ENCODE assay signal across 1 cellular context in the genomic region with DNA sequence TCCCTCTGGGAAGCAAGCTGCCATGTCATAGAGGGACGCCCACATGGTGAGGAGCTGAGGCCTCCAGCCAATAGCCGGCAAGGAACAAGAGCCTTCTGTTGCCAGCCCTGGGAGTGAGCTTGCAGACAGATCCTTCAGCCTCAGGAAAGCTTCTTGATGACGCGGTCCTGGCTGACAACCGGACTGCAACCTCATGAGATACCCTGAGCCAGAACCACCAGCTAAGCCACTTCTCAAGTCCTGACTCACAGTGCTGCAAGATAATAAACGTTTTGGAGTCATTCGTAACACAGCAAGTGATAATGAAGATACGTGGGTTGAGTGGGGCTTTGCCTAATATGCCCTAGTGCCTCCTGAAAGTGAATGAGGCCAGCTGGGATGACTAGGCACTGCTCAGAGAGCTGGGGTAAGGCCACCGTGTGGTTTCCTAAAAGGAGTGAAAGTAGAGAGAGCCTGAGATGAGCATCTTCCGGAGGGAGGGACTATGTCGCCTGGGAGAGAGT.
TF ChIP-seq lines count a peak whose summit lies in the region.

No MANE protein-coding gene starts in this region.

TF ChIP-seq in H1, 55 proteins besides CTCF, POLR2A, EP300 and RAD21 (continued from another document):
- TF ChIP-seq CREB1 (IDR thresholded peaks at IDR 0.05) = no peak
